ENCODE assay signal across 8 cellular contexts in genomic region chr5:139262414-139263139, GRCh38. TPM values are rescaled to one million over a fixed set of nuclear protein-coding genes. Genes with fewer than 3 reads are reported as not detected.
A peak's percentile ranks its signal among the peaks of the same experiment; 100 is the strongest.
DNase-seq lines count a peak whose midpoint lies in the region; ATAC-seq and TF ChIP-seq lines count a peak whose summit lies in the region.

No MANE protein-coding gene starts in this region.

- H3K9me2 ChIP-seq in neural cell (ENCODE audit: insufficient read depth, low read length): no peaks in the 10 kb centered on the region

- no peak overlapping the region for H2AFZ ChIP-seq in neural cell (ENCODE audit: low read depth, low read length)

- no peaks in the 10 kb centered on the region for H4K20me1 ChIP-seq in neural cell (ENCODE audit: insufficient read depth)

- H3K36me3 ChIP-seq in neural cell (ENCODE audit: insufficient read depth, low read length): no peaks in the 10 kb centered on the region

- H3K79me2 ChIP-seq in neural cell (replicated peaks; ENCODE audit: insufficient read depth, low read length): no peaks in the 10 kb centered on the region

- H3K4me3 ChIP-seq in fibroblast of pulmonary artery (replicated peaks; ENCODE audit: low read depth, low read length) (no peak overlapping the region), neural cell (ENCODE audit: low read length) (no peak overlapping the region)

- TF ChIP-seq CTCF in fibroblast of pulmonary artery (IDR thresholded peaks at IDR 0.05; ENCODE audit: low read length, missing control alignments) (peak; percentile 97), neural cell (IDR thresholded peaks at IDR 0.05; ENCODE audit: poor library complexity, severe bottlenecking) (peak; percentile 98)

- no peak overlapping the region for H3K9ac ChIP-seq in neural cell (ENCODE audit: low read length)

- TF ChIP-seq EP300 in neural cell (conservative IDR thresholded peaks at IDR 0.05; ENCODE audit: poor library complexity, severe bottlenecking): peak; percentile 51

- H3K27ac ChIP-seq in neural cell (ENCODE audit: low read length): no peak overlapping the region
- peak overlapping the region; percentile 3 for H3K27ac ChIP-seq in substantia nigra (ENCODE audit: low read depth, low read length, poor library complexity, severe bottlenecking)

- peak; percentile 100 for TF ChIP-seq RAD21 in neural cell (conservative IDR thresholded peaks at IDR 0.05)

- ATAC-seq in GM21515 (IDR thresholded peaks at IDR 0.05; ENCODE audit: unreplicated experiment): peak; percentile 69

- H3K27me3 ChIP-seq in neural cell (ENCODE audit: insufficient read depth, low read depth, low read length): no peaks in the 10 kb centered on the region

- no peak overlapping the region for H3K4me2 ChIP-seq in neural cell (ENCODE audit: low read length)

- DNase-seq in CMK (ENCODE audit: low read depth): peak; percentile 91
- peak; percentile 86 for DNase-seq in LHCN-M2 (ENCODE audit: low read depth)
- DNase-seq in RKO (ENCODE audit: low spot score): peak; percentile 90
- peak; percentile 24 for DNase-seq in activated T-helper 1 cell treated with Interleukin-2 at 50 U/mL for 16 hours (ENCODE audit: low read depth)
- DNase-seq in fibroblast of pulmonary artery (ENCODE audit: low read depth): peak; percentile 94
- DNase-seq in substantia nigra (lab: John Stamatoyannopoulos, UW): peak in 48 of 49 donors; percentile 12 to 92 (median 78)

- H3K9me3 ChIP-seq in neural cell (ENCODE audit: low read length): no peaks in the 10 kb centered on the region

- H3F3A ChIP-seq in neural cell (ENCODE audit: insufficient read depth, low read length, poor library complexity, severe bottlenecking): no peaks in the 10 kb centered on the region

TF ChIP-seq in neural cell, 6 proteins besides CTCF, POLR2A, EP300 and RAD21:
- TF ChIP-seq POLR2AphosphoS5 (IDR thresholded peaks at IDR 0.05) (no peak), MXI1 (conservative IDR thresholded peaks at IDR 0.05; ENCODE audit: poor library complexity, severe bottlenecking) (peak; percentile 34), SMC3 (conservative IDR thresholded peaks at IDR 0.05; ENCODE audit: poor library complexity) (peak; percentile 100)

RNA-seq across cellular contexts. Expression of gene MATR3, which starts 31.0 kb away (rescaled TPM):
- 268 and 269 TPM in 2 replicates for total RNA-seq in LHCN-M2 (2014; rRNA removed)
- 101 TPM for polyA plus RNA-seq in LHCN-M2 (2012)
- 920 and 1,016 TPM in 2 replicates for polyA plus RNA-seq in neural cell
- polyA minus RNA-seq in neural cell: 1,092 and 1,245 TPM in 2 replicates

Comparison
In these comparisons a context has a peak if more than half of its experiments do, and no peak if none do; other contexts are left out.
1. DNase-seq: peak in every context shown above with its lines; median percentile 94 in fibroblast of pulmonary artery; 91 in CMK; 90 in RKO; 86 in LHCN-M2; 78 in substantia nigra; 24 in activated T-helper 1 cell treated with Interleukin-2 at 50 U/mL for 16 hours.